Comparison of ENCODE assay signal across 11 cellular contexts in the genomic region with DNA sequence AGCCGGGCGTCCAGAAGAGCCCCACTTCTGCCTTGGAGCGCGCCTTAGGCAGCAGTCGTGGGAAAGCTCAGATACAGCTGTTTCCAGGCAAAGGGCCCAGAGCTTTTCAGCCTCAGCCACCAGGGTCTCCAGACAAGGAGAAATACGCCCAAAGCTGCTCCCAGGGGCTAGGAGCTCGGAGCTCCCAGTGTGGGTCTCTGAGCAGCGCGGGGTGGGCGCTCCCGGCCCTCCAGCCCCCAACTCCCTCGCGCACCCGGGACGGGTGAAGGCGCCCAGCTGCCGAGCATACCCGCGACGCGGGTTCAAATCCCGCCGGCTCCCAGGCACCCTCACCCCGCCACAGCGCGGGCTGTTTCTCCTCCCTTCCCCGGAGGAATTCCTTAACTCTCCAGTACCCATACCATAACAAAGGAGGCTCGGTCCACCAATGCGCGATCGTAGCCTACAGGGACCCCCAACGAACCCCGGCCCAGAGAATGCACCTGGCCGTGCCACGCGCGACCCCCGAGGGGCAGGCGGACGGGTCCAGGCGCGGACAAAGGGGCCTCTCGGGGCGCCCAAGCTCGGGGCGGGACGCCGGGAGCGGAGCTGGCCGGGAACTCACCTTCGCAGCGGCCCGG. TPM values are rescaled to one million over a fixed set of nuclear protein-coding genes. Genes with fewer than 3 reads are reported as not detected.
DNase-seq lines count a peak whose midpoint lies in the region; ATAC-seq and TF ChIP-seq lines count a peak whose summit lies in the region.
"Had no signal": no experiment of that assay in that cellular context is flagged by ENCODE, and none has a peak within 500 bp of the region (broad histone marks: within the 10 kb centered on the region; RNA-seq: fewer than 3 reads in every experiment).

No MANE protein-coding gene starts in this region.

- H3K9me3 Mint-ChIP-seq in activated naive CD4-positive, alpha-beta T cell treated with anti-CD3 and anti-CD28 coated beads for 36 hours = no peaks in the 10 kb centered on the region
- H3K9me3 Mint-ChIP-seq: memory B cell had no signal

- H3K9me3 ChIP-seq in HEK293 (ENCODE audit: control insufficient read depth, insufficient read depth, low read depth, low read length) = no peaks in the 10 kb centered on the region
- no peaks in the 10 kb centered on the region for H3K9me3 ChIP-seq in breast epithelium

- TF ChIP-seq CTCF in HEK293 (tag by site-specific recombination; IDR thresholded peaks at IDR 0.05) = no peak
- no peak for TF ChIP-seq CTCF in breast epithelium (IDR thresholded peaks at IDR 0.05)

- no peaks in the 10 kb centered on the region for H3K4me1 ChIP-seq in HEK293 (ENCODE audit: control insufficient read depth, insufficient read depth, low read length)
- peaks cover 2 to 3% of the 10 kb centered on the region in 2 donors for H3K4me1 ChIP-seq in breast epithelium

- no peak for TF ChIP-seq POLR2A in breast epithelium (IDR thresholded peaks at IDR 0.05)
- TF ChIP-seq POLR2A in GM18505 (IDR thresholded peaks at IDR 0.05; ENCODE audit: borderline replicate concordance, extremely low read depth, insufficient read depth, insufficient read length) = no peak

- no peak overlapping the region for H3K4me3 Mint-ChIP-seq in activated naive CD4-positive, alpha-beta T cell treated with anti-CD3 and anti-CD28 coated beads for 36 hours
- H3K4me3 Mint-ChIP-seq: memory B cell had no signal

- peaks cover 0 to 14% of the 10 kb centered on the region in 2 donors for H3K27me3 ChIP-seq in breast epithelium

- no peak for ATAC-seq in HG02884 (IDR thresholded peaks at IDR 0.05; ENCODE audit: unreplicated experiment)
- no peak for ATAC-seq in GM18505 (IDR thresholded peaks at IDR 0.05; ENCODE audit: unreplicated experiment)

- H3K36me3 Mint-ChIP-seq in activated naive CD4-positive, alpha-beta T cell treated with anti-CD3 and anti-CD28 coated beads for 36 hours (ENCODE audit: low read depth) = no peaks in the 10 kb centered on the region
- H3K36me3 Mint-ChIP-seq: memory B cell had no signal

- peak overlapping the region; percentile 70 for H3K4me3 ChIP-seq in HEK293 (ENCODE audit: low read depth, low read length)
- peak overlapping the region; percentile 64 to 96 (median 78) for H3K4me3 ChIP-seq in breast epithelium
- peak overlapping the region; percentile 74 for H3K4me3 ChIP-seq in skeletal muscle cell (ENCODE audit: low read depth, low read length)

- peak overlapping the region; percentile 81; the same call in 1 of the 2 replicates for H3K27ac ChIP-seq in HEK293 (ENCODE audit: extremely low read depth, low read depth, low read length)
- H3K27ac ChIP-seq in breast epithelium = peak overlapping the region; percentile 87 to 96

- no peak for DNase-seq in breast epithelium (ENCODE audit: low spot score in 2 of 2)
- peak; percentile 43 for DNase-seq in iPS-NIHi11 (ENCODE audit: low spot score)
- DNase-seq in skeletal muscle cell (ENCODE audit: low read depth) = no peak
- no peak for DNase-seq in activated naive CD4-positive, alpha-beta T cell treated with anti-CD3 and anti-CD28 coated beads for 36 hours
- DNase-seq in activated CD4-positive, alpha-beta T cell treated with anti-CD3 and anti-CD28 coated beads, Interleukin-2, amount 50 U/mL, for 4 hours = no peak
- DNase-seq: activated T-cell treated with anti-CD3 and anti-CD28 coated beads, Interleukin-2, amount 50 U/mL, for 48 hours; NCI-H524 treated with DMSO at 0.1 percent for 48 hours had no signal

- H3K36me3 ChIP-seq in HEK293 (ENCODE audit: control insufficient read depth in 2 of 2, insufficient read depth in 1 of 2, low read length in 2 of 2) = peaks cover 0 to 9% of the 10 kb centered on the region in 2 experiments; a peak in 2 of 3 replicates
- no peaks in the 10 kb centered on the region for H3K36me3 ChIP-seq in breast epithelium

- CTCF ChIA-PET in HEK293 (lab: Yijun Ruan, JAX) = interaction anchor here (0.6 to 1.3 kb wide), 4 partner anchors 81 to 1350 kb away, joined by 3 to 5 read pairs (median 4); no protein-coding TSS in a partner anchor
- CTCF ChIA-PET in activated naive CD4-positive, alpha-beta T cell treated with anti-CD3 and anti-CD28 coated beads for 36 hours (lab: Charles Lee) = no interaction called here

- intact Hi-C loops in breast epithelium (cut with DNase I; ENCODE audit: low total_unique reads) = no loop called here
- intact Hi-C loops in activated naive CD4-positive, alpha-beta T cell treated with anti-CD3 and anti-CD28 coated beads for 36 hours (cut with micrococcal nuclease) = no loop called here

- peaks cover 72% of the 10 kb centered on the region for H3K27me3 Mint-ChIP-seq in activated naive CD4-positive, alpha-beta T cell treated with anti-CD3 and anti-CD28 coated beads for 36 hours (ENCODE audit: low read depth)

- peaks cover 13% of the 10 kb centered on the region for H3K4me1 Mint-ChIP-seq in activated naive CD4-positive, alpha-beta T cell treated with anti-CD3 and anti-CD28 coated beads for 36 hours (ENCODE audit: low read depth)

- POLR2A ChIA-PET in HEK293 (lab: Yijun Ruan, JAX) = interaction anchor here (0.7 to 4.2 kb wide), 9 partner anchors 13 to 409 kb away, joined by 3 to 19 read pairs (median 3); no protein-coding TSS in a partner anchor

- H3K27ac Mint-ChIP-seq in activated naive CD4-positive, alpha-beta T cell treated with anti-CD3 and anti-CD28 coated beads for 36 hours = no peak overlapping the region
- H3K27ac Mint-ChIP-seq: memory B cell had no signal

TF ChIP-seq in HEK293, 187 proteins besides CTCF, POLR2A, EP300 and RAD21:
- TF ChIP-seq, protein P1, sequence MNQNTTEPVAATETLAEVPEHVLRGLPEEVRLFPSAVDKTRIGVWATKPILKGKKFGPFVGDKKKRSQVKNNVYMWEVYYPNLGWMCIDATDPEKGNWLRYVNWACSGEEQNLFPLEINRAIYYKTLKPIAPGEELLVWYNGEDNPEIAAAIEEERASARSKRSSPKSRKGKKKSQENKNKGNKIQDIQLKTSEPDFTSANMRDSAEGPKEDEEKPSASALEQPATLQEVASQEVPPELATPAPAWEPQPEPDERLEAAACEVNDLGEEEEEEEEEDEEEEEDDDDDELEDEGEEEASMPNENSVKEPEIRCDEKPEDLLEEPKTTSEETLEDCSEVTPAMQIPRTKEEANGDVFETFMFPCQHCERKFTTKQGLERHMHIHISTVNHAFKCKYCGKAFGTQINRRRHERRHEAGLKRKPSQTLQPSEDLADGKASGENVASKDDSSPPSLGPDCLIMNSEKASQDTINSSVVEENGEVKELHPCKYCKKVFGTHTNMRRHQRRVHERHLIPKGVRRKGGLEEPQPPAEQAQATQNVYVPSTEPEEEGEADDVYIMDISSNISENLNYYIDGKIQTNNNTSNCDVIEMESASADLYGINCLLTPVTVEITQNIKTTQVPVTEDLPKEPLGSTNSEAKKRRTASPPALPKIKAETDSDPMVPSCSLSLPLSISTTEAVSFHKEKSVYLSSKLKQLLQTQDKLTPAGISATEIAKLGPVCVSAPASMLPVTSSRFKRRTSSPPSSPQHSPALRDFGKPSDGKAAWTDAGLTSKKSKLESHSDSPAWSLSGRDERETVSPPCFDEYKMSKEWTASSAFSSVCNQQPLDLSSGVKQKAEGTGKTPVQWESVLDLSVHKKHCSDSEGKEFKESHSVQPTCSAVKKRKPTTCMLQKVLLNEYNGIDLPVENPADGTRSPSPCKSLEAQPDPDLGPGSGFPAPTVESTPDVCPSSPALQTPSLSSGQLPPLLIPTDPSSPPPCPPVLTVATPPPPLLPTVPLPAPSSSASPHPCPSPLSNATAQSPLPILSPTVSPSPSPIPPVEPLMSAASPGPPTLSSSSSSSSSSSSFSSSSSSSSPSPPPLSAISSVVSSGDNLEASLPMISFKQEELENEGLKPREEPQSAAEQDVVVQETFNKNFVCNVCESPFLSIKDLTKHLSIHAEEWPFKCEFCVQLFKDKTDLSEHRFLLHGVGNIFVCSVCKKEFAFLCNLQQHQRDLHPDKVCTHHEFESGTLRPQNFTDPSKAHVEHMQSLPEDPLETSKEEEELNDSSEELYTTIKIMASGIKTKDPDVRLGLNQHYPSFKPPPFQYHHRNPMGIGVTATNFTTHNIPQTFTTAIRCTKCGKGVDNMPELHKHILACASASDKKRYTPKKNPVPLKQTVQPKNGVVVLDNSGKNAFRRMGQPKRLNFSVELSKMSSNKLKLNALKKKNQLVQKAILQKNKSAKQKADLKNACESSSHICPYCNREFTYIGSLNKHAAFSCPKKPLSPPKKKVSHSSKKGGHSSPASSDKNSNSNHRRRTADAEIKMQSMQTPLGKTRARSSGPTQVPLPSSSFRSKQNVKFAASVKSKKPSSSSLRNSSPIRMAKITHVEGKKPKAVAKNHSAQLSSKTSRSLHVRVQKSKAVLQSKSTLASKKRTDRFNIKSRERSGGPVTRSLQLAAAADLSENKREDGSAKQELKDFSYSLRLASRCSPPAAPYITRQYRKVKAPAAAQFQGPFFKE (tag by site-specific recombination; IDR thresholded peaks at IDR 0.05; ENCODE audit: borderline replicate concordance) = no peak
- TF ChIP-seq ZBTB8A (tag by site-specific recombination; IDR thresholded peaks at IDR 0.05) = peak; percentile 28; the same call in 1 of the 2 replicates
- TF ChIP-seq ZNF394 (tag by site-specific recombination; IDR thresholded peaks at IDR 0.05; ENCODE audit: borderline replicate concordance) = peak; percentile 14; the same call in 1 of the 2 replicates
- peak; percentile 38; the same call in 1 of the 2 replicates for TF ChIP-seq ZNF335 (tag by site-specific recombination; conservative IDR thresholded peaks at IDR 0.05)
- TF ChIP-seq GLIS2 (tag by site-specific recombination; IDR thresholded peaks at IDR 0.05) = peak; percentile 64
- TF ChIP-seq, protein P2, sequence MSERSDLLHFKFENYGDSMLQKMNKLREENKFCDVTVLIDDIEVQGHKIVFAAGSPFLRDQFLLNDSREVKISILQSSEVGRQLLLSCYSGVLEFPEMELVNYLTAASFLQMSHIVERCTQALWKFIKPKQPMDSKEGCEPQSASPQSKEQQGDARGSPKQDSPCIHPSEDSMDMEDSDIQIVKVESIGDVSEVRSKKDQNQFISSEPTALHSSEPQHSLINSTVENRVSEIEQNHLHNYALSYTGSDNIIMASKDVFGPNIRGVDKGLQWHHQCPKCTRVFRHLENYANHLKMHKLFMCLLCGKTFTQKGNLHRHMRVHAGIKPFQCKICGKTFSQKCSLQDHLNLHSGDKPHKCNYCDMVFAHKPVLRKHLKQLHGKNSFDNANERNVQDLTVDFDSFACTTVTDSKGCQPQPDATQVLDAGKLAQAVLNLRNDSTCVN (tag by site-specific recombination; optimal IDR thresholded peaks at IDR 0.05) = peak; percentile 58
- TF ChIP-seq ZNF501 (tag by site-specific recombination; IDR thresholded peaks at IDR 0.05) = peak; percentile 31; the same call in 1 of the 2 replicates
- no peak for TF ChIP-seq ZNF664 (tag by site-specific recombination; IDR thresholded peaks at IDR 0.05)

RNA-seq across cellular contexts. Expression of a gene that starts 0.5 kb away (rescaled TPM):
- 1,000 to 10,000 TPM in 1 of 3 donors, 100 to 1,000 TPM in 2; 118 to 1,008 (median 370) TPM for total RNA-seq in breast epithelium
- total RNA-seq in activated naive CD4-positive, alpha-beta T cell treated with anti-CD3 and anti-CD28 coated beads for 36 hours = under 1 TPM in 1 of 2 experiments, not detected in 1; 0.07 TPM

RNA-seq across cellular contexts. Expression of a gene that starts 0.6 kb away (rescaled TPM):
- total RNA-seq in breast epithelium = 100 to 1,000 TPM; 107 to 841 (median 307) TPM
- not detected for total RNA-seq in activated naive CD4-positive, alpha-beta T cell treated with anti-CD3 and anti-CD28 coated beads for 36 hours

Comparison
In these comparisons a context has a peak if more than half of its experiments do, and no peak if none do; other contexts are left out.
1. RNA of a gene that starts 0.5 kb away (total RNA-seq): 118 to 1,008 TPM in breast epithelium; 0.07 TPM in activated naive CD4-positive, alpha-beta T cell treated with anti-CD3 and anti-CD28 coated beads for 36 hours; every median in the first group is over 100 times any median in the second.
2. RNA of a gene that starts 0.6 kb away (total RNA-seq): 107 to 841 TPM in breast epithelium; not detected in activated naive CD4-positive, alpha-beta T cell treated with anti-CD3 and anti-CD28 coated beads for 36 hours; every median in the first group is over 10 times any median in the second.
3. Peak in every context shown above with its lines, with median percentiles within 50 percentile points of each other: H3K4me3 ChIP-seq.